Comparison of ENCODE assay signal across 1 cellular context in genomic region chr14:75499084-75499875, GRCh38.
TF ChIP-seq lines count a peak whose summit lies in the region.

No MANE protein-coding gene starts in this region.

TF ChIP-seq in SK-N-SH, 30 proteins besides CTCF, POLR2A, EP300 and RAD21 (continued from another document):
- TF ChIP-seq REST (IDR thresholded peaks at IDR 0.05; ENCODE audit: low read depth, low read length) (no peak), MXI1 (IDR thresholded peaks at IDR 0.05; ENCODE audit: low read depth, low read length) (no peak), GATA2 (CRISPR knock-in tag; IDR thresholded peaks at IDR 0.05) (no peak), YY1 (IDR thresholded peaks at IDR 0.05; ENCODE audit: low read depth) (no peak), CHD2 (IDR thresholded peaks at IDR 0.05; ENCODE audit: low read length, partially characterized antibody) (no peak), MEF2A (IDR thresholded peaks at IDR 0.05; ENCODE audit: borderline replicate concordance, low read depth) (no peak), GABPA (IDR thresholded peaks at IDR 0.05; ENCODE audit: low read depth) (no peak), FOSL2 (IDR thresholded peaks at IDR 0.05; ENCODE audit: borderline replicate concordance, low read depth) (no peak), RFX5 (IDR thresholded peaks at IDR 0.05; ENCODE audit: low read length) (no peak)
